In genomic region chr1:24373044-24373443, GRCh38 we compare ENCODE assay signal across 16 cellular contexts. TPM values are rescaled to one million over a fixed set of nuclear protein-coding genes. Genes with fewer than 3 reads are reported as not detected.
DNase-seq lines count a peak whose midpoint lies in the region; ATAC-seq and TF ChIP-seq lines count a peak whose summit lies in the region.
"Had no signal": no experiment of that assay in that cellular context is flagged by ENCODE, and none has a peak within 500 bp of the region (broad histone marks: within the 10 kb centered on the region; RNA-seq: fewer than 3 reads in every experiment).

No MANE protein-coding gene starts in this region.

- H3K4me1 ChIP-seq in BLaER1 treated with 17β-estradiol and CSF1 and Interleukin-3, amounts not matched to agents 10 nM and 100 nM = peaks cover 0 to 11% (median 9%) of the 10 kb centered on the region in 10 experiments; a peak in 12 of 20 replicates
- H3K4me1 ChIP-seq in uterus = no peaks in the 10 kb centered on the region
- H3K4me1 ChIP-seq: ascending aorta had no signal

- no peak for TF ChIP-seq CTCF in uterus (IDR thresholded peaks at IDR 0.05)

- no peak for TF ChIP-seq POLR2A in uterus (IDR thresholded peaks at IDR 0.05)

- H3K4me2 ChIP-seq in BLaER1 treated with 17β-estradiol and CSF1 and Interleukin-3, amounts not matched to agents 10 nM and 100 nM = peak overlapping the region in 8 of 11 experiments; percentile 2 to 38 (median 16); a peak in 11 of 22 replicates
- H3K4me2 ChIP-seq: SK-N-SH had no signal

- no peak for DNase-seq in uterus
- DNase-seq in LoVo (ENCODE audit: low spot score) = no peak
- no peak for DNase-seq in activated effector memory CD4-positive, alpha-beta T cell treated with anti-CD3 and anti-CD28 coated beads, Interleukin-2, amount 50 U/mL, for 16 hours
- DNase-seq in NCI-H2107 treated with DMSO at 0.1 percent for 48 hours (lab: John Stamatoyannopoulos, UW; ENCODE audit: unreplicated experiment) = no peak
- DNase-seq: activated CD4-positive, CD25-positive, alpha-beta regulatory T cell; AML-193; cortex of kidney; NCI-H2107; SK-N-SH had no signal

- no peaks in the 10 kb centered on the region for H3K9me3 Mint-ChIP-seq in IgD-negative memory B cell
- H3K9me3 Mint-ChIP-seq: activated T-helper 1 cell treated with anti-CD3 and anti-CD28 coated beads, Interleukin-12 subunit alpha, Interleukin-12 subunit beta, Interleukin-2, Interleukin-4 antibody, amounts not matched to agents 30 ng/mL and 10 ng/mL and 1 ng/mL, durations not matched to agents 14 hours and 24 hours and 36 hours had no signal

- H3K4me1 Mint-ChIP-seq in IgD-negative memory B cell = peaks cover 12 to 32% (median 15%) of the 10 kb centered on the region in 3 donors

- intact Hi-C loops in uterus (cut with DNase I; ENCODE audit: low total_unique reads) = no loop called here

- no peaks in the 10 kb centered on the region; a peak in 1 of 22 replicates for H4K20me1 ChIP-seq in BLaER1 treated with 17β-estradiol and CSF1 and Interleukin-3, amounts not matched to agents 10 nM and 100 nM

- H3K27me3 Mint-ChIP-seq in IgD-negative memory B cell = no peaks in the 10 kb centered on the region

- peak overlapping the region; percentile 85 to 96 (median 92) for H3K27ac Mint-ChIP-seq in IgD-negative memory B cell
- H3K27ac Mint-ChIP-seq: activated T-helper 1 cell treated with anti-CD3 and anti-CD28 coated beads, Interleukin-12 subunit alpha, Interleukin-12 subunit beta, Interleukin-2, Interleukin-4 antibody, amounts not matched to agents 30 ng/mL and 10 ng/mL and 1 ng/mL, durations not matched to agents 14 hours and 24 hours and 36 hours had no signal

- H3K4me3 Mint-ChIP-seq in IgD-negative memory B cell = peak overlapping the region in 3 of 4 donors; percentile 13 to 87 (median 43)
- H3K4me3 Mint-ChIP-seq: activated T-helper 1 cell treated with anti-CD3 and anti-CD28 coated beads, Interleukin-12 subunit alpha, Interleukin-12 subunit beta, Interleukin-2, Interleukin-4 antibody, amounts not matched to agents 30 ng/mL and 10 ng/mL and 1 ng/mL, durations not matched to agents 14 hours and 24 hours and 36 hours had no signal

- no peaks in the 10 kb centered on the region for H3K9me3 ChIP-seq in BLaER1 treated with 17β-estradiol and CSF1 and Interleukin-3, amounts not matched to agents 10 nM and 100 nM (replicated peaks in 1 of 11)
- H3K9me3 ChIP-seq in uterus = no peaks in the 10 kb centered on the region
- H3K9me3 ChIP-seq: ascending aorta, SK-N-SH had no signal

- H3K4me3 ChIP-seq in BLaER1 treated with 17β-estradiol and CSF1 and Interleukin-3, amounts not matched to agents 10 nM and 100 nM = no peak overlapping the region
- no peak overlapping the region for H3K4me3 ChIP-seq in uterus
- H3K4me3 ChIP-seq: ascending aorta had no signal

- H3K9ac ChIP-seq in BLaER1 treated with 17β-estradiol and CSF1 and Interleukin-3, amounts not matched to agents 10 nM and 100 nM = no peak overlapping the region
- H3K9ac ChIP-seq: SK-N-SH had no signal

- H3K36me3 ChIP-seq in BLaER1 treated with 17β-estradiol and CSF1 and Interleukin-3, amounts not matched to agents 10 nM and 100 nM = no peaks in the 10 kb centered on the region
- no peaks in the 10 kb centered on the region for H3K36me3 ChIP-seq in uterus
- H3K36me3 ChIP-seq: ascending aorta had no signal

- H3K27ac ChIP-seq in BLaER1 treated with 17β-estradiol and CSF1 and Interleukin-3, amounts not matched to agents 10 nM and 100 nM = no peak overlapping the region
- no peak overlapping the region for H3K27ac ChIP-seq in uterus
- H3K27ac ChIP-seq: ascending aorta had no signal

- H3K27me3 ChIP-seq in BLaER1 treated with 17β-estradiol and CSF1 and Interleukin-3, amounts not matched to agents 10 nM and 100 nM = no peaks in the 10 kb centered on the region
- no peaks in the 10 kb centered on the region for H3K27me3 ChIP-seq in uterus
- H3K27me3 ChIP-seq: ascending aorta had no signal

- H3K36me3 Mint-ChIP-seq in IgD-negative memory B cell = peaks cover 4% of the 10 kb centered on the region

- ATAC-seq in GM18502 (IDR thresholded peaks at IDR 0.05; ENCODE audit: poor library complexity, unreplicated experiment) (peak; percentile 49), esophagus mucosa (peak; percentile 72)

RNA-seq across cellular contexts. Expression of gene STPG1, which starts 40.5 kb away (rescaled TPM):
- polyA plus RNA-seq in IgD-negative memory B cell = 5.8 TPM
- 8.0 TPM for total RNA-seq in esophagus mucosa
- 10 to 100 TPM in 1 of 4 donors, 1 to 10 TPM in 3; 1.0 to 11.5 (median 4.0) TPM for total RNA-seq in uterus

RNA-seq across cellular contexts. Expression of gene NIPAL3, which starts 42.6 kb away (rescaled TPM):
- 36.3 TPM for polyA plus RNA-seq in IgD-negative memory B cell
- 21.3 TPM for total RNA-seq in esophagus mucosa
- total RNA-seq in uterus = 10 to 100 TPM; 14.2 to 36.8 (median 21.5) TPM

RNA-seq across cellular contexts. Expression of gene GRHL3, which starts 53.9 kb away (rescaled TPM):
- not detected for polyA plus RNA-seq in IgD-negative memory B cell
- total RNA-seq in esophagus mucosa (177 TPM), uterus (under 1 TPM in 2 of 4 donors, not detected in 2; 0.15 to 0.35 TPM)
- total RNA-seq: activated T-helper 1 cell treated with anti-CD3 and anti-CD28 coated beads, Interleukin-12 subunit alpha, Interleukin-12 subunit beta, Interleukin-2, Interleukin-4 antibody, amounts not matched to agents 30 ng/mL and 10 ng/mL and 1 ng/mL, durations not matched to agents 14 hours and 24 hours and 36 hours; ascending aorta; LHCN-M2 had no signal

Comparison
In these comparisons a context has a peak if more than half of its experiments do, and no peak if none do; other contexts are left out.
1. RNA of gene GRHL3, which starts 53.9 kb away (total RNA-seq): 177 TPM in esophagus mucosa (single experiment); 0.15 to 0.35 TPM in uterus; every median in the first group is over 100 times any median in the second.